27 cellular contexts compared by ENCODE assay signal in the genomic region with DNA sequence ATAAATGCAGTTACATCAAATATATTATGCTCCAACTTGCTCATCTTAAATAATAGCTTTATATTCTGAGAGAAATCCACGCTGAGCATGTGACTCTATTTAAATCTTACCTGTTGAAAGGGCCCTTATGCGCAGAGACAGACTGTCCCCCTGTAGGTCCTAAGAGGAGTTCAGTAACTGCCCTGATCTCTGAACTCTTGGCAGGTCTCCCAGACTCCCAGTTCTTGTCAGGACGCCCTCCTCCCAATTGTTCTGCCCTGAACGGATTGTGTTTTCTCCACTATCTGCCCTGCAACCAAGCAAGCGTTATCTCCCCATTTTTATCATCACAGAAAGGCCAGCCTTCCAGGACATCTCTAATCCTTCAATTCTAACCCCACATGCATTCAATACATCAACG.
"Had no signal": no experiment of that assay in that cellular context is flagged by ENCODE, and none has a peak within 500 bp of the region (broad histone marks: within the 10 kb centered on the region; RNA-seq: fewer than 3 reads in every experiment).

No MANE protein-coding gene starts in this region.

- H3K4me1 ChIP-seq: adrenal gland, body of pancreas had no signal

- H3K27me3 ChIP-seq: adrenal gland, body of pancreas, dorsolateral prefrontal cortex had no signal

- ATAC-seq: activated CD4-positive, alpha-beta T cell treated with anti-CD3 and anti-CD28 coated beads for 36 hours; activated CD8-positive, alpha-beta memory T cell treated with anti-CD3 and anti-CD28 coated beads, Interleukin-2, amount 10 ng/mL, durations not matched to agents 7 days and 5 days; activated CD8-positive, alpha-beta T cell treated with anti-CD3 and anti-CD28 coated beads, Interleukin-2, amount 10 ng/mL, durations not matched to agents 7 days and 5 days; activated naive CD8-positive, alpha-beta T cell treated with anti-CD3 and anti-CD28 coated beads, Interleukin-2, amount 50 U/mL, for 24 hours; body of pancreas; esophagus mucosa; T-helper 17 cell had no signal

- H3K27ac ChIP-seq: adrenal gland, body of pancreas, dorsolateral prefrontal cortex had no signal

- DNase-seq: activated CD4-positive, alpha-beta memory T cell treated with anti-CD3 and anti-CD28 coated beads for 36 hours; activated CD4-positive, alpha-beta T cell treated with anti-CD3 and anti-CD28 coated beads for 36 hours; activated CD4-positive, alpha-beta T cell treated with anti-CD3 and anti-CD28 coated beads, Interleukin-2, amount 10 ng/mL, durations not matched to agents 24 days and 14 days; activated CD4-positive, CD25-positive, alpha-beta regulatory T cell; activated CD4-positive, CD25-positive, alpha-beta regulatory T cell treated with anti-CD3 and anti-CD28 coated beads, Interleukin-2, amount 50 U/mL, for 72 hours; activated CD8-positive, alpha-beta memory T cell treated with anti-CD3 and anti-CD28 coated beads, Interleukin-2, amount 10 ng/mL, durations not matched to agents 7 days and 5 days; activated CD8-positive, alpha-beta memory T cell treated with anti-CD3 and anti-CD28 coated beads, Interleukin-2, amount 50 U/mL, for 4 hours; activated CD8-positive, alpha-beta T cell treated with anti-CD3 and anti-CD28 coated beads, Interleukin-2, amount 10 ng/mL, durations not matched to agents 7 days and 5 days; activated effector memory CD4-positive, alpha-beta T cell treated with anti-CD3 and anti-CD28 coated beads, Interleukin-2, amount 50 U/mL, for 16 hours; activated naive CD4-positive, alpha-beta T cell treated with anti-CD3 and anti-CD28 coated beads for 36 hours; activated naive CD8-positive, alpha-beta T cell treated with anti-CD3 and anti-CD28 coated beads for 36 hours; activated naive CD8-positive, alpha-beta T cell treated with anti-CD3 and anti-CD28 coated beads, Interleukin-2, amount 50 U/mL, for 24 hours; activated T-cell treated with anti-CD3 and anti-CD28 coated beads, Interleukin-2, amount 50 U/mL, for 1 hour; activated T-cell treated with anti-CD3 and anti-CD28 coated beads, Interleukin-2, amount 50 U/mL, for 48 hours; adrenal gland; amygdala; aorta; body of pancreas; caudate nucleus; dorsolateral prefrontal cortex; effector memory CD4-positive, alpha-beta T cell; endodermal cell; foreskin fibroblast; T-helper 1 cell; T-helper 17 cell; T1000 had no signal

- H3K4me3 ChIP-seq: adrenal gland, body of pancreas, dorsolateral prefrontal cortex had no signal

- H3K9me3 ChIP-seq: adrenal gland, body of pancreas had no signal

- H3K36me3 ChIP-seq: adrenal gland had no signal
